1 cellular context compared by ENCODE assay signal in the genomic region with DNA sequence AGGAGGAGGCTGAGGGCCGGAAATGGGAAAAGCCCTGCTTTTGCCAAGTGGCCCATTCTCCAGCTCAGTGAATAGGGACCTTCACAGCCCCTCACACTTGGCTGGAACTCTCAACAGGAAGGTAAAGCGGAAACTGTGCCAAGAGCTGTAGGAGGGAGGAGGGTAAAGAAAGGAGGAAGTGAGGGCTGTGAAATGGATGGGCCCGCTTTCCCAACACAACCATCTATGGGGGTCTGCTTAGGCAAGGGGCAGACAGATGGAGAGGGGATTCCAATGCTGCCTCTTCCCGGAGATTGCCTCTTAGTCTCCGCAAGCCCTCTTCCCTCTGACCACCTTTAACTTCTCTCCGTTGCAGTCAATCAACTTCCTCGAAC.
TF ChIP-seq lines count a peak whose summit lies in the region.

No MANE protein-coding gene starts in this region.

TF ChIP-seq in HepG2, 621 proteins besides CTCF, POLR2A, EP300 and RAD21 (continued from another document):
- TF ChIP-seq, protein P1, sequence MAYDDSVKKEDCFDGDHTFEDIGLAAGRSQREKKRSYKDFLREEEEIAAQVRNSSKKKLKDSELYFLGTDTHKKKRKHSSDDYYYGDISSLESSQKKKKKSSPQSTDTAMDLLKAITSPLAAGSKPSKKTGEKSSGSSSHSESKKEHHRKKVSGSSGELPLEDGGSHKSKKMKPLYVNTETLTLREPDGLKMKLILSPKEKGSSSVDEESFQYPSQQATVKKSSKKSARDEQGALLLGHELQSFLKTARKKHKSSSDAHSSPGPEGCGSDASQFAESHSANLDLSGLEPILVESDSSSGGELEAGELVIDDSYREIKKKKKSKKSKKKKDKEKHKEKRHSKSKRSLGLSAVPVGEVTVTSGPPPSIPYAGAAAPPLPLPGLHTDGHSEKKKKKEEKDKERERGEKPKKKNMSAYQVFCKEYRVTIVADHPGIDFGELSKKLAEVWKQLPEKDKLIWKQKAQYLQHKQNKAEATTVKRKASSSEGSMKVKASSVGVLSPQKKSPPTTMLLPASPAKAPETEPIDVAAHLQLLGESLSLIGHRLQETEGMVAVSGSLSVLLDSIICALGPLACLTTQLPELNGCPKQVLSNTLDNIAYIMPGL (CRISPR knock-in tag; IDR thresholded peaks at IDR 0.05; ENCODE audit: borderline replicate concordance in 1 of 2, low read depth in 1 of 2), result 0 out of 4 replicates have a peak, but pooled peaks of 1 of the 2 experiments have one; percentile 12
- TF ChIP-seq SP4 (CRISPR knock-in tag; IDR thresholded peaks at IDR 0.05), result 0 out of 2 replicates have a peak, but pooled peaks have one; percentile 23
- no peak for TF ChIP-seq CENPX (CRISPR knock-in tag; IDR thresholded peaks at IDR 0.05)
